ENCODE assay signal across 14 cellular contexts in the genomic region with DNA sequence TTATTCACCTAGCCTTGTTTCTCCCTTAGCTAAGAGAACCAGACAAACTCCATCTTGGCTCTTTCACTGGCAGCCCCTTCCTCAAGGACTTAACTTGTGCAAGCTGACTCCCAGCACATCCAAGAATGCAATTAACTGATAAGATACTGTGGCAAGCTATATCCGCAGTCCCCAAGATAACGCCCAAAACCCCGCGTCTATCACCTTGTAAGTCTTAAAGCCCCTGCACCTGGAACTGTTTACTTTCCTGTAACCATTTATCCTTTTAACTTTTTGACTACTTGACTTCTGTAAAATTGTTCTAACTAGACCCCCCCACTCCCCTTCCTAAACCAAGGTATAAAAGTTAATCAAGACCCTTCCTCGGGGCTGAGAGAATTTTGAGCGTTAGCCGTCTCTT. TPM values are rescaled to one million over a fixed set of nuclear protein-coding genes. Genes with fewer than 3 reads are reported as not detected.
"Had no signal": no experiment of that assay in that cellular context is flagged by ENCODE, and none has a peak within 500 bp of the region (broad histone marks: within the 10 kb centered on the region; RNA-seq: fewer than 3 reads in every experiment).

No MANE protein-coding gene starts in this region.

RNA-seq across cellular contexts. Expression of gene CCKBR, which starts 21.2 kb away (rescaled TPM):
- total RNA-seq: activated naive CD4-positive, alpha-beta T cell treated with anti-CD3 and anti-CD28 coated beads for 36 hours; activated naive CD4-positive, alpha-beta T cell treated with anti-CD3 and anti-CD28 coated beads, Interleukin-2, amount 50 U/mL, for 72 hours; activated naive CD8-positive, alpha-beta T cell treated with anti-CD3 and anti-CD28 coated beads, Interleukin-2, amount 10 ng/mL, durations not matched to agents 7 days and 5 days; activated T-cell treated with anti-CD3 and anti-CD28 coated beads, Interleukin-2, amount 50 U/mL, for 4 hours; activated T-cell treated with anti-CD3 and anti-CD28 coated beads, Interleukin-2, amount 50 U/mL, for 72 hours; activated T-helper 1 cell treated with anti-CD3 and anti-CD28 coated beads, Interleukin-12 subunit alpha, Interleukin-12 subunit beta, Interleukin-2, Interleukin-4 antibody, amounts not matched to agents 30 ng/mL and 10 ng/mL and 1 ng/mL, durations not matched to agents 14 hours and 24 hours and 36 hours; activated T-helper 17 cell treated with anti-CD3 and anti-CD28 coated beads, Interleukin-2, amount 50 U/mL, for 72 hours; activated T-helper 2 cell treated with anti-CD3 and anti-CD28 coated beads, Interferon-gamma antibody, Interleukin-2, Interleukin-4, amounts not matched to agents 10 μg/mL and 5 μg/mL and 100 μg/mL, durations not matched to agents 14 hours and 24 hours and 36 hours; aorta; ascending aorta; breast epithelium; bronchial epithelial cell; cardiac septum had no signal
- polyA plus RNA-seq: aorta had no signal

RNA-seq across cellular contexts. Expression of gene CNGA4, which starts 41.9 kb away (rescaled TPM):
- total RNA-seq: activated T-cell treated with anti-CD3 and anti-CD28 coated beads, Interleukin-2, amount 50 U/mL, for 4 hours; activated T-helper 2 cell treated with anti-CD3 and anti-CD28 coated beads, Interferon-gamma antibody, Interleukin-2, Interleukin-4, amounts not matched to agents 10 μg/mL and 5 μg/mL and 100 μg/mL, durations not matched to agents 14 hours and 24 hours and 36 hours; ascending aorta; body of pancreas; cardiac septum had no signal
